Comparison of ENCODE assay signal across 8 cellular contexts in the genomic region with DNA sequence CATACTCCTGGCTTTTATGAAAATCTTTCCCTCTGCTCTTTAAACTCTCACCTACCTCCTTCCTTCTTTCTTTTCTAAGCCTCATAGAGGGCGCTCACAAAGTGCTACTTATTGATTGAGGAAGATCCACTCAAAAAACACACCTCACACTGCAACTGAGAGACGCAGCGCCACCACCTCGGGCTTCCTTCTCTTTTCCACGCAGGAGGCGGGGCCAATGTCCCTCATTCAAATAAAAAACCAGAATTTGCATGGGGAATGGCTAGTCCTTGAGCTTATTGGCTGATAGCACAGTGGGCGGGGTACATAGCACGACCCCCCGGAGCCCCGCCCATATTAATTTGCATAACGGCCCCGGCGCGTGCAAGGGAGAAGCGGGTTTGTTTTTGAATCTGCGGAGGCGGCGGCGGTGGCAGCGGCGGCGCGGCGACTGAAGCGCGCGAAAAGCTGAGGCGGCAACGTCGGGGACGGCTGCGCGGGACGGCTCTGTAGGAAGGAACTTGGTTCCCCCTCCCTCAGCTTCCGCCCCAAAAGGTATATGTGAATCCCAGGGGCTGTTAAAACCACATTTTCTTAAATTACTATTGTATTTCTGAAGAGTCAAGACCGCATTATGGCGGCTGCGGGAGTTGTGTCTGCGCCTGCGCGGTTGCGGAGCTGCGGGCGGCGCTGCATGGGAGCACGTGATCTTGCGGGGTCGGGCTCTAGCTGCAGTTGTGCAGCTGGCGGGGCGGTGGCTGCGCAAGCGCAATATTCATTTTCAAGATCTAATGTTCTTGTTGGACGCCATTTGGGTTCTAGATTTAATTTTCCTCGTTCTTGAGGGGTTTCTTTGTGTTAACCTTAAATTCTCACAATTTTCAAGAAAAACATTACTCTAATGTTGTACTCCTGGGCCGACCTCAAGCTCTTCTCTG. TPM values are rescaled to one million over a fixed set of nuclear protein-coding genes. Genes with fewer than 3 reads are reported as not detected.
DNase-seq lines count a peak whose midpoint lies in the region; ATAC-seq, FAIRE-seq and TF ChIP-seq lines count a peak whose summit lies in the region.

A gene with protein sequence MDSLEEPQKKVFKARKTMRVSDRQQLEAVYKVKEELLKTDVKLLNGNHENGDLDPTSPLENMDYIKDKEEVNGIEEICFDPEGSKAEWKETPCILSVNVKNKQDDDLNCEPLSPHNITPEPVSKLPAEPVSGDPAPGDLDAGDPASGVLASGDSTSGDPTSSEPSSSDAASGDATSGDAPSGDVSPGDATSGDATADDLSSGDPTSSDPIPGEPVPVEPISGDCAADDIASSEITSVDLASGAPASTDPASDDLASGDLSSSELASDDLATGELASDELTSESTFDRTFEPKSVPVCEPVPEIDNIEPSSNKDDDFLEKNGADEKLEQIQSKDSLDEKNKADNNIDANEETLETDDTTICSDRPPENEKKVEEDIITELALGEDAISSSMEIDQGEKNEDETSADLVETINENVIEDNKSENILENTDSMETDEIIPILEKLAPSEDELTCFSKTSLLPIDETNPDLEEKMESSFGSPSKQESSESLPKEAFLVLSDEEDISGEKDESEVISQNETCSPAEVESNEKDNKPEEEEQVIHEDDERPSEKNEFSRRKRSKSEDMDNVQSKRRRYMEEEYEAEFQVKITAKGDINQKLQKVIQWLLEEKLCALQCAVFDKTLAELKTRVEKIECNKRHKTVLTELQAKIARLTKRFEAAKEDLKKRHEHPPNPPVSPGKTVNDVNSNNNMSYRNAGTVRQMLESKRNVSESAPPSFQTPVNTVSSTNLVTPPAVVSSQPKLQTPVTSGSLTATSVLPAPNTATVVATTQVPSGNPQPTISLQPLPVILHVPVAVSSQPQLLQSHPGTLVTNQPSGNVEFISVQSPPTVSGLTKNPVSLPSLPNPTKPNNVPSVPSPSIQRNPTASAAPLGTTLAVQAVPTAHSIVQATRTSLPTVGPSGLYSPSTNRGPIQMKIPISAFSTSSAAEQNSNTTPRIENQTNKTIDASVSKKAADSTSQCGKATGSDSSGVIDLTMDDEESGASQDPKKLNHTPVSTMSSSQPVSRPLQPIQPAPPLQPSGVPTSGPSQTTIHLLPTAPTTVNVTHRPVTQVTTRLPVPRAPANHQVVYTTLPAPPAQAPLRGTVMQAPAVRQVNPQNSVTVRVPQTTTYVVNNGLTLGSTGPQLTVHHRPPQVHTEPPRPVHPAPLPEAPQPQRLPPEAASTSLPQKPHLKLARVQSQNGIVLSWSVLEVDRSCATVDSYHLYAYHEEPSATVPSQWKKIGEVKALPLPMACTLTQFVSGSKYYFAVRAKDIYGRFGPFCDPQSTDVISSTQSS (plus strand): TSS at position 389 of the 917 bp plus-strand sequence. CDS start 58,234 bp downstream, outside the sequence.

- H2AFZ ChIP-seq in keratinocyte (ENCODE audit: control insufficient read depth, low read length): peak within 1 kb of the TSS; percentile 93

- H3K9ac ChIP-seq in keratinocyte (ENCODE audit: control insufficient read depth, extremely low read depth, insufficient read depth, low read length): peak within 1 kb of the TSS; percentile 93

- peak within 1 kb of the TSS; percentile 94 for H3K4me2 ChIP-seq in keratinocyte (ENCODE audit: control insufficient read depth, extremely low read depth, insufficient read depth, low read depth, low read length)

- H3K79me2 ChIP-seq in keratinocyte (ENCODE audit: control insufficient read depth, insufficient read depth, low read length): peaks cover 42% of the 10 kb centered on the region

- H3K27me3 ChIP-seq in keratinocyte (ENCODE audit: control insufficient read depth, extremely low read depth, insufficient read depth, low read length): no peaks in the 10 kb centered on the region

- no peaks in the 10 kb centered on the region for H3K36me3 ChIP-seq in keratinocyte (ENCODE audit: control insufficient read depth in 2 of 2, extremely low read depth in 1 of 2, insufficient read depth in 2 of 2, low read length in 2 of 2)

- no peaks in the 10 kb centered on the region for H3K9me1 ChIP-seq in keratinocyte (ENCODE audit: control insufficient read depth, extremely low read depth, insufficient read depth, low read length)

- H3K27ac ChIP-seq in keratinocyte (ENCODE audit: control insufficient read depth, insufficient read depth, low read length): peak within 1 kb of the TSS; percentile 98

- peak within 1 kb of the TSS; percentile 71 to 91 (median 73) for H3K4me3 ChIP-seq in keratinocyte (ENCODE audit: control insufficient read depth in 2 of 3, extremely low read depth in 1 of 3, insufficient read depth in 2 of 3, low read depth in 1 of 3, low read length in 3 of 3)

- peak in 2 of 3 experiments; percentile 24 to 56 for TF ChIP-seq CTCF in keratinocyte (optimal IDR thresholded peaks at IDR 0.05 in 1 of 3, IDR thresholded peaks at IDR 0.05 in 1 of 3, conservative IDR thresholded peaks at IDR 0.05 in 1 of 3; ENCODE audit: extremely low read depth in 1 of 3, insufficient read depth in 2 of 3, low read length in 3 of 3)

- DNase-seq in AG08396 (ENCODE audit: low spot score): peak; percentile 99
- peak; percentile 91 for DNase-seq in NCI-H345 treated with DMSO at 0.1 percent for 48 hours (lab: John Stamatoyannopoulos, UW; ENCODE audit: unreplicated experiment)
- peak; percentile 96 for DNase-seq in activated CD4-positive, alpha-beta T cell treated with anti-CD3 and anti-CD28 coated beads for 1 hour
- DNase-seq in cerebellum (ENCODE audit: low spot score): peak; percentile 96
- DNase-seq in keratinocyte (ENCODE audit: low read depth, low spot score): peak; percentile 75
- DNase-seq in stimulated activated CD4-positive, alpha-beta T cell treated with anti-CD3 and anti-CD28 coated beads, Interleukin-15, amount 100 ng/mL, for 1 hour (ENCODE audit: low read depth in 1 of 2, low spot score in 1 of 2): peak; percentile 88 to 89

- ATAC-seq in GM18907 (IDR thresholded peaks at IDR 0.05; ENCODE audit: unreplicated experiment) (peak; percentile 75), HG03159 (IDR thresholded peaks at IDR 0.05; ENCODE audit: unreplicated experiment) (peak; percentile 63)

- FAIRE-seq in keratinocyte (lab: Jason Lieb, UNC): peak; percentile 61

- H4K20me1 ChIP-seq in keratinocyte (ENCODE audit: control insufficient read depth, extremely low read depth, insufficient read depth, low read length): no peaks in the 10 kb centered on the region

- dilution Hi-C loops in keratinocyte (cut with MboI; ENCODE audit: extremely low pct_ligation_motif_present, low sequenced_read_pairs): no loop called here

- peaks cover 5% of the 10 kb centered on the region for H3K4me1 ChIP-seq in keratinocyte (ENCODE audit: control insufficient read depth, extremely low read depth, insufficient read depth, low read length)

- no peaks in the 10 kb centered on the region for H3K9me3 ChIP-seq in keratinocyte (ENCODE audit: control insufficient read depth, low read depth, low read length)

RNA-seq across cellular contexts. Expression of the gene that starts here (rescaled TPM):
- 103 TPM for total RNA-seq in cerebellum
- polyA plus RNA-seq in keratinocyte: 9.6 to 16.3 TPM (median 9.8 TPM) in 3 replicates
- polyA plus RNA-seq in keratinocyte (2011; ENCODE audit: low read depth): 139 TPM
- polyA plus RNA-seq in keratinocyte (2011; cell fraction: cytosol; rRNA removed): 7.3 and 12.5 TPM in 2 replicates
- polyA plus RNA-seq in keratinocyte (2011; cell fraction: nucleus; rRNA removed): 27.7 and 35.2 TPM in 2 replicates
- polyA plus RNA-seq in keratinocyte (2012; ENCODE audit: low replicate concordance): 11.1 and 13.1 TPM in 2 replicates
- polyA minus RNA-seq in keratinocyte: 33.2 to 44.1 TPM (median 37.8 TPM) in 3 replicates
- 24.2 TPM for polyA minus RNA-seq in keratinocyte (2011; cell fraction: cytosol; rRNA and poly(A)+ RNA removed)
- 29.8 and 68.6 TPM in 2 replicates for polyA minus RNA-seq in keratinocyte (2011; cell fraction: nucleus; rRNA and poly(A)+ RNA removed)

Comparison
In these comparisons a context has a peak if more than half of its experiments do, and no peak if none do; other contexts are left out.
1. Peak in every context shown above with its lines: DNase-seq, ATAC-seq, H3K4me3 ChIP-seq and H3K27ac ChIP-seq.